11 cellular contexts compared by ENCODE assay signal in the genomic region with DNA sequence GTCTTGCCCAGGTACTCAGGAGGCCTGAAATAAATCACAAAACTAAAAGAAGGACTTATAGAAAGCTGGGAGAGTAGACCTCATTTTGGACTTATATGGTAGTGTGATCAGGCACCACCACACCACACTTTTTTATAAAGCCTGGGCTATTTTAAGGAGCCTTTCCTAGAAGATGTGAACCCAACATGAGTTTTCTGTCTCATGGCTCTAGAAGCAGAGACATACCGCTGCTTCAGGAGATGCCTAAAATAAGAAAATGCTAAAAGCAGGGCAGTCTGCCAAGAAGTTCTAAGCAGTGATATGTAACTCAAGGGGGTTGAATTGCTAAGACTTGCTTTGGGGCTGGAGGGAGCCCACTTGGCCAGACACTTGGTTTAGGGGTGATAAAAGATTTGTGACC. TPM values are rescaled to one million over a fixed set of nuclear protein-coding genes. Genes with fewer than 3 reads are reported as not detected.
DNase-seq lines count a peak whose midpoint lies in the region; ATAC-seq and TF ChIP-seq lines count a peak whose summit lies in the region.
"Had no signal": no experiment of that assay in that cellular context is flagged by ENCODE, and none has a peak within 500 bp of the region (broad histone marks: within the 10 kb centered on the region; RNA-seq: fewer than 3 reads in every experiment).

No MANE protein-coding gene starts in this region.

- H3K4me3 ChIP-seq in AG10803 (ENCODE audit: low read length): no peak overlapping the region
- H3K4me3 ChIP-seq: GM12878 had no signal

- no peak for ATAC-seq in HG03045 (IDR thresholded peaks at IDR 0.05; ENCODE audit: unreplicated experiment)
- no peak for ATAC-seq in activated CD8-positive, alpha-beta T cell treated with anti-CD3 and anti-CD28 coated beads, Interleukin-2, amount 10 ng/mL, durations not matched to agents 7 days and 5 days
- ATAC-seq: GM12878 had no signal

- DNase-seq in AG10803 (ENCODE audit: low read depth) (peak; percentile 27), RKO (ENCODE audit: low spot score) (peak; percentile 2), NCI-H526 treated with DMSO at 0.1 percent for 48 hours (lab: John Stamatoyannopoulos, UW) (no peak), activated gamma-delta T cell treated with Interleukin-2 at 50 U/mL for 16 hours (no peak)
- no peak for DNase-seq in activated CD8-positive, alpha-beta T cell treated with anti-CD3 and anti-CD28 coated beads, Interleukin-2, amount 10 ng/mL, durations not matched to agents 7 days and 5 days
- DNase-seq: CD4-positive, CD25-positive, alpha-beta regulatory T cell; NCI-H1092 treated with DMSO at 0.1 percent for 48 hours had no signal

- peak overlapping the region; percentile 46 for H3K27ac Mint-ChIP-seq in dendritic cell treated with granulocyte-macrophage colony-stimulating factor and Interleukin-4, amounts not matched to agents 40 ng/mL and 50 ng/mL, for 4 days
- H3K27ac Mint-ChIP-seq in nephron: peak overlapping the region; percentile 67 to 76 (median 71)
- H3K27ac Mint-ChIP-seq in activated CD8-positive, alpha-beta T cell treated with anti-CD3 and anti-CD28 coated beads, Interleukin-2, amount 10 ng/mL, durations not matched to agents 7 days and 5 days: no peak overlapping the region
- H3K27ac Mint-ChIP-seq: CD4-positive, CD25-positive, alpha-beta regulatory T cell had no signal

- no peaks in the 10 kb centered on the region for H3K9me3 Mint-ChIP-seq in dendritic cell treated with granulocyte-macrophage colony-stimulating factor and Interleukin-4, amounts not matched to agents 40 ng/mL and 50 ng/mL, for 4 days
- no peaks in the 10 kb centered on the region for H3K9me3 Mint-ChIP-seq in nephron
- no peaks in the 10 kb centered on the region for H3K9me3 Mint-ChIP-seq in activated CD8-positive, alpha-beta T cell treated with anti-CD3 and anti-CD28 coated beads, Interleukin-2, amount 10 ng/mL, durations not matched to agents 7 days and 5 days (ENCODE audit: insufficient read depth)
- H3K9me3 Mint-ChIP-seq: CD4-positive, CD25-positive, alpha-beta regulatory T cell had no signal

- CTCF ChIA-PET in activated CD8-positive, alpha-beta T cell treated with anti-CD3 and anti-CD28 coated beads, Interleukin-2, amount 10 ng/mL, durations not matched to agents 7 days and 5 days (lab: Charles Lee): no interaction called here

- TF ChIP-seq CTCF in AG10803 (conservative IDR thresholded peaks at IDR 0.05; ENCODE audit: low read length) (no peak), nephron (IDR thresholded peaks at IDR 0.05; ENCODE audit: unreplicated experiment in 3 of 3) (no peak)

- H3K4me1 Mint-ChIP-seq in dendritic cell treated with granulocyte-macrophage colony-stimulating factor and Interleukin-4, amounts not matched to agents 40 ng/mL and 50 ng/mL, for 4 days (ENCODE audit: low read depth): peaks cover 11% of the 10 kb centered on the region
- H3K4me1 Mint-ChIP-seq in nephron: peaks cover 12% of the 10 kb centered on the region
- H3K4me1 Mint-ChIP-seq in activated CD8-positive, alpha-beta T cell treated with anti-CD3 and anti-CD28 coated beads, Interleukin-2, amount 10 ng/mL, durations not matched to agents 7 days and 5 days (ENCODE audit: low read depth): peaks cover 3% of the 10 kb centered on the region
- H3K4me1 Mint-ChIP-seq: CD4-positive, CD25-positive, alpha-beta regulatory T cell had no signal

- no peak overlapping the region for H3K4me3 Mint-ChIP-seq in dendritic cell treated with granulocyte-macrophage colony-stimulating factor and Interleukin-4, amounts not matched to agents 40 ng/mL and 50 ng/mL, for 4 days
- no peak overlapping the region for H3K4me3 Mint-ChIP-seq in nephron
- no peak overlapping the region for H3K4me3 Mint-ChIP-seq in activated CD8-positive, alpha-beta T cell treated with anti-CD3 and anti-CD28 coated beads, Interleukin-2, amount 10 ng/mL, durations not matched to agents 7 days and 5 days
- H3K4me3 Mint-ChIP-seq: CD4-positive, CD25-positive, alpha-beta regulatory T cell had no signal

- intact Hi-C loops in dendritic cell treated with granulocyte-macrophage colony-stimulating factor and Interleukin-4, amounts not matched to agents 40 ng/mL and 50 ng/mL, for 4 days (cut with micrococcal nuclease): no loop called here

- no peaks in the 10 kb centered on the region for H3K27me3 Mint-ChIP-seq in dendritic cell treated with granulocyte-macrophage colony-stimulating factor and Interleukin-4, amounts not matched to agents 40 ng/mL and 50 ng/mL, for 4 days
- H3K27me3 Mint-ChIP-seq in nephron (ENCODE audit: low read depth): no peaks in the 10 kb centered on the region
- H3K27me3 Mint-ChIP-seq in activated CD8-positive, alpha-beta T cell treated with anti-CD3 and anti-CD28 coated beads, Interleukin-2, amount 10 ng/mL, durations not matched to agents 7 days and 5 days (ENCODE audit: low read depth): no peaks in the 10 kb centered on the region
- H3K27me3 Mint-ChIP-seq: CD4-positive, CD25-positive, alpha-beta regulatory T cell had no signal

- POLR2A ChIA-PET in activated CD8-positive, alpha-beta T cell treated with anti-CD3 and anti-CD28 coated beads, Interleukin-2, amount 10 ng/mL, durations not matched to agents 7 days and 5 days (lab: Charles Lee): no interaction called here

- peaks cover 62% of the 10 kb centered on the region for H3K36me3 Mint-ChIP-seq in dendritic cell treated with granulocyte-macrophage colony-stimulating factor and Interleukin-4, amounts not matched to agents 40 ng/mL and 50 ng/mL, for 4 days (ENCODE audit: low read depth)
- peaks cover 4% of the 10 kb centered on the region for H3K36me3 Mint-ChIP-seq in nephron (ENCODE audit: low read depth)
- peaks cover 10% of the 10 kb centered on the region for H3K36me3 Mint-ChIP-seq in activated CD8-positive, alpha-beta T cell treated with anti-CD3 and anti-CD28 coated beads, Interleukin-2, amount 10 ng/mL, durations not matched to agents 7 days and 5 days (ENCODE audit: low read depth)

RNA-seq across cellular contexts. Expression of a gene that starts 49.6 kb away (rescaled TPM):
- total RNA-seq in activated CD8-positive, alpha-beta T cell treated with anti-CD3 and anti-CD28 coated beads, Interleukin-2, amount 10 ng/mL, durations not matched to agents 7 days and 5 days: 1 to 10 TPM; 7.4 to 8.7 TPM

Comparison
In these comparisons a context has a peak if more than half of its experiments do, and no peak if none do; other contexts are left out.
1. DNase-seq: peak in AG10803 (single experiment) and RKO (single experiment); none in NCI-H526 treated with DMSO at 0.1 percent for 48 hours (single experiment), activated gamma-delta T cell treated with Interleukin-2 at 50 U/mL for 16 hours (single experiment) and activated CD8-positive, alpha-beta T cell treated with anti-CD3 and anti-CD28 coated beads, Interleukin-2, amount 10 ng/mL, durations not matched to agents 7 days and 5 days (single experiment).